ENCODE assay signal across 8 cellular contexts in the genomic region with DNA sequence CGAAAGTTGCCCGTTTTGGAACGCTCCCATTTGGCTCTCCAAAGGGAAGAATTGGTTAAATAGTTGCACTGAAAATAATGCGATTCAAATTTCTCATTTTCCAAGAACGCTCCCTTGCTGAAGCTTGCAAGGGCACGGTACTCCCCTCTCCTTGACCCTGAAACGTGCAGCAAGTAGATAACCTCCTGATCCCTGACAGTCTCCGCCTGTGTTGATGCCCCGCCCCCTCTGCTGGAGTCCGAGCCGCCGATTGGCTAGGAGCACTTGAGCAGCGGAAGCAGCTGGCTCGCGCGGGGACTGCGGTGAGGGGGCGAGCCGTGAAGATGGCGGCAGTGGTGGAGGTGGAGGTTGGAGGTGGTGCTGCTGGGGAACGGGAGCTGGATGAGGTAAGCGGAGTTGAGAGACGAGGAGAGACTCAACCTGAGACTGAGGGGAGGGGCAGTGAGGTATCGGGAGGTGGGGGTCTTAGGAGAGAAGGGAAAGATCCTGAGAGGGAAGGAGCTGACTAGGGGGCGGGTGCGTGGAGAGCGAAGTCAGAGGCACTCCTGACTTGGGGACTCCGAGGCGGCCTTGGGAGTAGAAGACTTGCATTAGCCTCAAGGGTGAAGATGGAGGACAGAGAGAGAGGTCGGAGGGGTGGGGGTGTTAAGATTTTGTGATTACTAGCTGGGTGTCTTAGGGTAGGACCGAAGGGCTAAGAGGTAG. TPM values are rescaled to one million over a fixed set of nuclear protein-coding genes. Genes with fewer than 3 reads are reported as not detected.
DNase-seq lines count a peak whose midpoint lies in the region; ATAC-seq and TF ChIP-seq lines count a peak whose summit lies in the region.

A gene (plus strand): TSS at position 308 of the 705 bp plus-strand sequence. CDS start 16 bp downstream, at position 324.

- TF ChIP-seq CTCF in osteoblast (IDR thresholded peaks at IDR 0.05; ENCODE audit: extremely low read depth, low read depth, low read length) = no peak

- H3K4me1 ChIP-seq in osteoblast (ENCODE audit: insufficient read depth, low read length) = peaks cover 30% of the 10 kb centered on the region
- peaks cover 9% of the 10 kb centered on the region for H3K4me1 ChIP-seq in thymus (ENCODE audit: control insufficient read depth, insufficient read depth, low read length)

- ATAC-seq in HG02588 (IDR thresholded peaks at IDR 0.05; ENCODE audit: unreplicated experiment) = peak; percentile 83
- ATAC-seq in SK-N-SH treated with all-trans-retinoic acid at 6 μM for 48 hours = peak; percentile 98
- peak; percentile 93 to 94 for ATAC-seq in activated naive CD4-positive, alpha-beta T cell treated with anti-CD3 and anti-CD28 coated beads, Interleukin-2, amount 50 U/mL, for 72 hours

- H3K4me3 ChIP-seq in osteoblast (ENCODE audit: insufficient read depth, low read length) = peak within 1 kb of the TSS; percentile 80
- H3K4me3 ChIP-seq in thymus (ENCODE audit: low read length) = peak within 1 kb of the TSS; percentile 92

- peak within 1 kb of the TSS; percentile 98 to 100 for H3K27ac Mint-ChIP-seq in activated naive CD4-positive, alpha-beta T cell treated with anti-CD3 and anti-CD28 coated beads, Interleukin-2, amount 50 U/mL, for 72 hours

- under 1% methylated on average over 31 of the region's 31 CpGs for WGBS in thymus

- peaks cover 22 to 33% of the 10 kb centered on the region in 2 donors for H3K36me3 Mint-ChIP-seq in activated naive CD4-positive, alpha-beta T cell treated with anti-CD3 and anti-CD28 coated beads, Interleukin-2, amount 50 U/mL, for 72 hours

- DNase-seq in GM04504 (ENCODE audit: low read depth) (peak; percentile 88), NCI-H1092 (lab: John Stamatoyannopoulos, UW) (peak; percentile 97), glomerular visceral epithelial cell (ENCODE audit: extremely low spot score) (peak; percentile 94), osteoblast (ENCODE audit: insufficient read length, low spot score, missing footprints) (peak; percentile 96)
- peak; percentile 95 to 97 for DNase-seq in activated naive CD4-positive, alpha-beta T cell treated with anti-CD3 and anti-CD28 coated beads, Interleukin-2, amount 50 U/mL, for 72 hours (ENCODE audit: low spot score in 2 of 2)

- H3K27ac ChIP-seq in osteoblast (ENCODE audit: low read depth, low read length) (peak within 1 kb of the TSS; percentile 94), thymus (ENCODE audit: low read depth) (peak within 1 kb of the TSS; percentile 95)

- H3K4me2 ChIP-seq in osteoblast (ENCODE audit: insufficient read depth, low read length) = peak within 1 kb of the TSS; percentile 97

- H3K36me3 ChIP-seq in osteoblast (ENCODE audit: insufficient read depth, low read length) = no peaks in the 10 kb centered on the region
- no peaks in the 10 kb centered on the region for H3K36me3 ChIP-seq in thymus (ENCODE audit: control insufficient read depth, insufficient read depth)

- peaks cover 62% of the 10 kb centered on the region for H3K79me2 ChIP-seq in osteoblast (ENCODE audit: insufficient read depth, low read length)

- H3K27me3 ChIP-seq in osteoblast (ENCODE audit: insufficient read depth, low read length) (no peaks in the 10 kb centered on the region), thymus (ENCODE audit: control insufficient read depth, insufficient read depth) (no peaks in the 10 kb centered on the region)

- H2AFZ ChIP-seq in osteoblast (ENCODE audit: low read length) = peak within 1 kb of the TSS; percentile 95

- no peaks in the 10 kb centered on the region for H3K9me3 Mint-ChIP-seq in activated naive CD4-positive, alpha-beta T cell treated with anti-CD3 and anti-CD28 coated beads, Interleukin-2, amount 50 U/mL, for 72 hours

- peaks cover 47% of the 10 kb centered on the region for H4K20me1 ChIP-seq in osteoblast (ENCODE audit: insufficient read depth, low read length)

- H3K9me3 ChIP-seq in osteoblast (ENCODE audit: low read depth, low read length) = no peaks in the 10 kb centered on the region
- no peaks in the 10 kb centered on the region for H3K9me3 ChIP-seq in thymus (ENCODE audit: control insufficient read depth)

TF ChIP-seq in SK-N-SH treated with all-trans-retinoic acid at 6 μM for 48 hours, 23 proteins besides CTCF, POLR2A, EP300 and RAD21:
- TF ChIP-seq, protein P1, sequence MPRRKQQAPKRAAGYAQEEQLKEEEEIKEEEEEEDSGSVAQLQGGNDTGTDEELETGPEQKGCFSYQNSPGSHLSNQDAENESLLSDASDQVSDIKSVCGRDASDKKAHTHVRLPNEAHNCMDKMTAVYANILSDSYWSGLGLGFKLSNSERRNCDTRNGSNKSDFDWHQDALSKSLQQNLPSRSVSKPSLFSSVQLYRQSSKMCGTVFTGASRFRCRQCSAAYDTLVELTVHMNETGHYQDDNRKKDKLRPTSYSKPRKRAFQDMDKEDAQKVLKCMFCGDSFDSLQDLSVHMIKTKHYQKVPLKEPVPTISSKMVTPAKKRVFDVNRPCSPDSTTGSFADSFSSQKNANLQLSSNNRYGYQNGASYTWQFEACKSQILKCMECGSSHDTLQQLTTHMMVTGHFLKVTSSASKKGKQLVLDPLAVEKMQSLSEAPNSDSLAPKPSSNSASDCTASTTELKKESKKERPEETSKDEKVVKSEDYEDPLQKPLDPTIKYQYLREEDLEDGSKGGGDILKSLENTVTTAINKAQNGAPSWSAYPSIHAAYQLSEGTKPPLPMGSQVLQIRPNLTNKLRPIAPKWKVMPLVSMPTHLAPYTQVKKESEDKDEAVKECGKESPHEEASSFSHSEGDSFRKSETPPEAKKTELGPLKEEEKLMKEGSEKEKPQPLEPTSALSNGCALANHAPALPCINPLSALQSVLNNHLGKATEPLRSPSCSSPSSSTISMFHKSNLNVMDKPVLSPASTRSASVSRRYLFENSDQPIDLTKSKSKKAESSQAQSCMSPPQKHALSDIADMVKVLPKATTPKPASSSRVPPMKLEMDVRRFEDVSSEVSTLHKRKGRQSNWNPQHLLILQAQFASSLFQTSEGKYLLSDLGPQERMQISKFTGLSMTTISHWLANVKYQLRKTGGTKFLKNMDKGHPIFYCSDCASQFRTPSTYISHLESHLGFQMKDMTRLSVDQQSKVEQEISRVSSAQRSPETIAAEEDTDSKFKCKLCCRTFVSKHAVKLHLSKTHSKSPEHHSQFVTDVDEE (CRISPR knock-in tag; IDR thresholded peaks at IDR 0.05) = no peak
- TF ChIP-seq TCF4 (CRISPR knock-in tag; IDR thresholded peaks at IDR 0.05; ENCODE audit: borderline replicate concordance) = no peak

RNA-seq across cellular contexts. Expression of the gene that starts here (rescaled TPM):
- total RNA-seq in activated naive CD4-positive, alpha-beta T cell treated with anti-CD3 and anti-CD28 coated beads, Interleukin-2, amount 50 U/mL, for 72 hours = 10 to 100 TPM; 32.2 to 44.6 TPM
- 32.1 and 32.2 TPM in 2 replicates for total RNA-seq in osteoblast
- 10.3 TPM for polyA plus RNA-seq in thymus

Comparison
In these comparisons a context has a peak if more than half of its experiments do, and no peak if none do; other contexts are left out.
1. Peak in every context shown above with its lines: DNase-seq, ATAC-seq, H3K4me3 ChIP-seq and H3K27ac ChIP-seq.